1 cellular context compared by ENCODE assay signal in genomic region chr15:57259511-57260143, GRCh38.
TF ChIP-seq lines count a peak whose summit lies in the region.

No MANE protein-coding gene starts in this region.

TF ChIP-seq in HEK293, 187 proteins besides CTCF, POLR2A, EP300 and RAD21 (continued from another document):
- TF ChIP-seq PRDM6 (tag by site-specific recombination; IDR thresholded peaks at IDR 0.05) (peak; percentile 81), ZNF654 (tag by site-specific recombination; IDR thresholded peaks at IDR 0.05; ENCODE audit: low read depth) (no peak), KLF9 (tag by site-specific recombination; IDR thresholded peaks at IDR 0.05; ENCODE audit: low read depth) (no peak), SCRT1 (tag by site-specific recombination; IDR thresholded peaks at IDR 0.05; ENCODE audit: borderline replicate concordance) (peak; percentile 49; the same call in 1 of the 2 replicates), SCRT2 (tag by site-specific recombination; IDR thresholded peaks at IDR 0.05) (peak; percentile 69), ZNF292 (tag by site-specific recombination; IDR thresholded peaks at IDR 0.05; ENCODE audit: borderline replicate concordance, low read depth) (no peak), GLIS1 (tag by site-specific recombination; IDR thresholded peaks at IDR 0.05) (no peak), MZF1 (tag by site-specific recombination; IDR thresholded peaks at IDR 0.05; ENCODE audit: borderline replicate concordance) (peak; percentile 57; the same call in 1 of the 2 replicates), MYNN (tag by site-specific recombination; IDR thresholded peaks at IDR 0.05; ENCODE audit: borderline replicate concordance) (peak; percentile 94), ZNF202 (tag by site-specific recombination; IDR thresholded peaks at IDR 0.05; ENCODE audit: borderline replicate concordance) (no peak), ZBTB17 (tag by site-specific recombination; IDR thresholded peaks at IDR 0.05) (0 out of 2 replicates have a peak, but pooled peaks have one; percentile 17)
